27 cellular contexts compared by ENCODE assay signal in the genomic region with DNA sequence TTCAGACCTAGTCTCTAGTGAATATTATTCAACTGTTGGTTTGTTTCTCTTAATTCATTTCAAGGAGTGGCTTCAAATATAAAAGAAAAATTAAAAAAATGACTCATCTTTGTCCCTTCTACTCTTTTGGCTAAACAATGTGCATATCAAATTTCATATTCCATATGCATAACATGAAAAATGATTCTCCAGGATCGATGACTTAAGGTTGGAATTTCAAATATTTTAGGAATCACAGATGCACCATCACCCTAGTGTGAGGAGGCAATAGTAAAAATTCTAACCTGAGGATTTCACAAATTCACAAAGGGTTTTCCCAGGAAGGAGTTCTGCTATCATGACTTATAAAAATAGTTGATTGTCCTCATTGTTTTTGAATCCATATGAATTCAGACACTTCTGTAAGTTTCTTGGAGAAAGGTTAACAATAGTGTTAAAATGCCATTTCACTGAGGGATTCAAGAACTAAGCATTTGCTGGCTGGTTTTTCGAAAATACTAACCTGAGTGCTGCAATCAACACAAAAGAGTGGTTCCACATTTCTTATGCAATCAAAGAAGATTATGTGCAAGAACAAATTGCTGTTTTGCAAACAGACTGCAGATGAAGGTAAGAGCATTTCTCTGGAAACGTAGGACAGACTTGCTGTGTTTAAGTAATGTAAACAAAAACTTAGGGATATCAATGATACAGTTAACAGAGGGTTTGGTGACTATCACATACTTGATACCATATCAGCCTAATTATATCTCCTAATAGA.
DNase-seq lines count a peak whose midpoint lies in the region; ATAC-seq, FAIRE-seq and TF ChIP-seq lines count a peak whose summit lies in the region.
"Had no signal": no experiment of that assay in that cellular context is flagged by ENCODE, and none has a peak within 500 bp of the region (broad histone marks: within the 10 kb centered on the region; RNA-seq: fewer than 3 reads in every experiment).

No MANE protein-coding gene starts in this region.

- no peak overlapping the region for H3K4me3 Mint-ChIP-seq in activated T-cell treated with anti-CD3 and anti-CD28 coated beads, Interleukin-2, amount 50 U/mL, for 72 hours
- H3K4me3 Mint-ChIP-seq in activated T-cell treated with anti-CD3 and anti-CD28 coated beads, Interleukin-2, amount 50 U/mL, for 24 hours, result no peak overlapping the region
- H3K4me3 Mint-ChIP-seq: activated naive CD4-positive, alpha-beta T cell treated with anti-CD3 and anti-CD28 coated beads, Interleukin-2, amount 50 U/mL, for 24 hours; activated T-helper 17 cell treated with anti-CD3 and anti-CD28 coated beads, Interleukin-2, amount 50 U/mL, for 72 hours; CD4-positive, alpha-beta memory T cell; memory B cell; stimulated activated naive CD8-positive, alpha-beta T cell treated with anti-CD3 and anti-CD28 coated beads, Interleukin-15, amount 100 ng/mL, for 72 hours; T-cell had no signal

- H3K36me3 Mint-ChIP-seq in activated T-cell treated with anti-CD3 and anti-CD28 coated beads, Interleukin-2, amount 50 U/mL, for 72 hours (ENCODE audit: insufficient read depth in 2 of 2), result no peaks in the 10 kb centered on the region
- no peaks in the 10 kb centered on the region for H3K36me3 Mint-ChIP-seq in activated T-cell treated with anti-CD3 and anti-CD28 coated beads, Interleukin-2, amount 50 U/mL, for 24 hours (ENCODE audit: low read depth)
- H3K36me3 Mint-ChIP-seq: activated naive CD4-positive, alpha-beta T cell treated with anti-CD3 and anti-CD28 coated beads, Interleukin-2, amount 50 U/mL, for 24 hours; CD4-positive, alpha-beta memory T cell; memory B cell; T-cell had no signal

- intact Hi-C loops in left ventricle myocardium inferior (cut with micrococcal nuclease), result no loop called here

- no peaks in the 10 kb centered on the region for H3K4me1 ChIP-seq in effector memory CD4-positive, alpha-beta T cell (ENCODE audit: control insufficient read depth, insufficient read depth, low read length, poor library complexity, severe bottlenecking)
- no peaks in the 10 kb centered on the region for H3K4me1 ChIP-seq in left ventricle myocardium inferior
- H3K4me1 ChIP-seq: foreskin keratinocyte, heart left ventricle, thyroid gland had no signal

- TF ChIP-seq CTCF in left ventricle myocardium inferior (IDR thresholded peaks at IDR 0.05; ENCODE audit: borderline replicate concordance), result no peak

- no peak for ATAC-seq in activated T-cell treated with anti-CD3 and anti-CD28 coated beads, Interleukin-2, amount 50 U/mL, for 72 hours (replicated peaks in 1 of 2)
- ATAC-seq: activated CD4-positive, CD25-positive, alpha-beta regulatory T cell treated with anti-CD3 and anti-CD28 coated beads, Interleukin-2, amount 50 U/mL, for 24 hours; activated T-helper 17 cell treated with anti-CD3 and anti-CD28 coated beads, Interleukin-2, amount 50 U/mL, for 72 hours; esophagus mucosa; foreskin keratinocyte; heart left ventricle; stimulated activated naive CD8-positive, alpha-beta T cell treated with anti-CD3 and anti-CD28 coated beads, Interleukin-15, amount 100 ng/mL, for 72 hours; T-cell had no signal

- no peak overlapping the region for H3K27ac ChIP-seq in effector memory CD4-positive, alpha-beta T cell (ENCODE audit: insufficient read depth, low read length, poor library complexity, severe bottlenecking)
- H3K27ac ChIP-seq in left ventricle myocardium inferior (replicated peaks), result no peak overlapping the region
- H3K27ac ChIP-seq: coronary artery, foreskin keratinocyte, GM23248, heart left ventricle, SJCRH30, thyroid gland had no signal

- H3K4me1 Mint-ChIP-seq in activated T-cell treated with anti-CD3 and anti-CD28 coated beads, Interleukin-2, amount 50 U/mL, for 72 hours (ENCODE audit: low read depth), result no peaks in the 10 kb centered on the region
- H3K4me1 Mint-ChIP-seq in activated T-cell treated with anti-CD3 and anti-CD28 coated beads, Interleukin-2, amount 50 U/mL, for 24 hours (ENCODE audit: low read depth), result no peaks in the 10 kb centered on the region
- H3K4me1 Mint-ChIP-seq: activated naive CD4-positive, alpha-beta T cell treated with anti-CD3 and anti-CD28 coated beads, Interleukin-2, amount 50 U/mL, for 24 hours; activated T-helper 17 cell treated with anti-CD3 and anti-CD28 coated beads, Interleukin-2, amount 50 U/mL, for 72 hours; CD4-positive, alpha-beta memory T cell; memory B cell; stimulated activated naive CD8-positive, alpha-beta T cell treated with anti-CD3 and anti-CD28 coated beads, Interleukin-15, amount 100 ng/mL, for 72 hours; T-cell had no signal

- DNase-seq in EL, result peak; percentile 21
- peak; percentile 42 for DNase-seq in HTR-8/SVneo (ENCODE audit: insufficient read length, low spot score)
- DNase-seq in SKM-1 treated with dmso at 0.1 percent for 144 hours (lab: John Stamatoyannopoulos, UW; ENCODE audit: unreplicated experiment), result peak; percentile 46
- DNase-seq in iris pigment epithelial cell (ENCODE audit: low read depth), result peak; percentile 43
- DNase-seq in activated T-cell treated with anti-CD3 and anti-CD28 coated beads, Interleukin-2, amount 50 U/mL, for 72 hours, result no peak
- DNase-seq in effector memory CD4-positive, alpha-beta T cell, result no peak
- no peak for DNase-seq in activated T-cell treated with anti-CD3 and anti-CD28 coated beads, Interleukin-2, amount 50 U/mL, for 24 hours
- DNase-seq in left ventricle myocardium inferior, result no peak
- DNase-seq: activated CD4-positive, alpha-beta T cell treated with anti-CD3 and anti-CD28 coated beads, Interleukin-2, amount 50 U/mL, for 48 hours; aorta; CD4-positive, alpha-beta memory T cell; GM23248; heart left ventricle; KG1; MV-4-11; NCI-H446 treated with DMSO at 0.1 percent for 48 hours; SJCRH30; stimulated activated naive CD8-positive, alpha-beta T cell treated with anti-CD3 and anti-CD28 coated beads, Interleukin-15, amount 100 ng/mL, for 72 hours; T-cell; thyroid gland had no signal

- H3K9me3 Mint-ChIP-seq in activated T-cell treated with anti-CD3 and anti-CD28 coated beads, Interleukin-2, amount 50 U/mL, for 72 hours, result peaks cover 5 to 7% of the 10 kb centered on the region in 2 donors
- peaks cover 12% of the 10 kb centered on the region for H3K9me3 Mint-ChIP-seq in activated T-cell treated with anti-CD3 and anti-CD28 coated beads, Interleukin-2, amount 50 U/mL, for 24 hours

- H3K27me3 ChIP-seq in effector memory CD4-positive, alpha-beta T cell (replicated peaks; ENCODE audit: control insufficient read depth, insufficient read depth, low read length, poor library complexity, severe bottlenecking), result no peaks in the 10 kb centered on the region
- H3K27me3 ChIP-seq in left ventricle myocardium inferior (ENCODE audit: low read depth), result no peaks in the 10 kb centered on the region
- H3K27me3 ChIP-seq: foreskin keratinocyte, heart left ventricle, SJCRH30, thyroid gland had no signal

- H3K36me3 ChIP-seq in effector memory CD4-positive, alpha-beta T cell (ENCODE audit: control insufficient read depth, insufficient read depth, low read length), result no peaks in the 10 kb centered on the region
- H3K36me3 ChIP-seq in left ventricle myocardium inferior, result no peaks in the 10 kb centered on the region
- H3K36me3 ChIP-seq: heart left ventricle, SJCRH30, thyroid gland had no signal

- H3K4me3 ChIP-seq in effector memory CD4-positive, alpha-beta T cell (ENCODE audit: insufficient read depth, low read depth, low read length, poor library complexity, severe bottlenecking), result no peak overlapping the region
- no peak overlapping the region for H3K4me3 ChIP-seq in left ventricle myocardium inferior
- H3K4me3 ChIP-seq: coronary artery, GM23248, heart left ventricle, SJCRH30, thyroid gland had no signal

- H3K9me3 ChIP-seq in effector memory CD4-positive, alpha-beta T cell (ENCODE audit: control insufficient read depth, low read length), result no peaks in the 10 kb centered on the region
- no peaks in the 10 kb centered on the region for H3K9me3 ChIP-seq in left ventricle myocardium inferior (replicated peaks)
- H3K9me3 ChIP-seq: heart left ventricle, SJCRH30, thyroid gland had no signal

- no peaks in the 10 kb centered on the region for H3K27me3 Mint-ChIP-seq in activated T-cell treated with anti-CD3 and anti-CD28 coated beads, Interleukin-2, amount 50 U/mL, for 72 hours (ENCODE audit: low read depth)
- no peaks in the 10 kb centered on the region for H3K27me3 Mint-ChIP-seq in activated T-cell treated with anti-CD3 and anti-CD28 coated beads, Interleukin-2, amount 50 U/mL, for 24 hours
- H3K27me3 Mint-ChIP-seq: activated naive CD4-positive, alpha-beta T cell treated with anti-CD3 and anti-CD28 coated beads, Interleukin-2, amount 50 U/mL, for 24 hours; activated T-helper 17 cell treated with anti-CD3 and anti-CD28 coated beads, Interleukin-2, amount 50 U/mL, for 72 hours; CD4-positive, alpha-beta memory T cell; memory B cell; stimulated activated naive CD8-positive, alpha-beta T cell treated with anti-CD3 and anti-CD28 coated beads, Interleukin-15, amount 100 ng/mL, for 72 hours; T-cell had no signal

- FAIRE-seq in HTR-8/SVneo (lab: Jason Lieb, UNC), result no peak

- H3K27ac Mint-ChIP-seq in activated T-cell treated with anti-CD3 and anti-CD28 coated beads, Interleukin-2, amount 50 U/mL, for 72 hours, result no peak overlapping the region
- no peak overlapping the region for H3K27ac Mint-ChIP-seq in activated T-cell treated with anti-CD3 and anti-CD28 coated beads, Interleukin-2, amount 50 U/mL, for 24 hours
- H3K27ac Mint-ChIP-seq: activated naive CD4-positive, alpha-beta T cell treated with anti-CD3 and anti-CD28 coated beads, Interleukin-2, amount 50 U/mL, for 24 hours; activated T-helper 17 cell treated with anti-CD3 and anti-CD28 coated beads, Interleukin-2, amount 50 U/mL, for 72 hours; CD4-positive, alpha-beta memory T cell; memory B cell; stimulated activated naive CD8-positive, alpha-beta T cell treated with anti-CD3 and anti-CD28 coated beads, Interleukin-15, amount 100 ng/mL, for 72 hours; T-cell had no signal

Comparison
In these comparisons a context has a peak if more than half of its experiments do, and no peak if none do; other contexts are left out.
1. DNase-seq: peak in EL (single experiment), HTR-8/SVneo (single experiment), SKM-1 treated with dmso at 0.1 percent for 144 hours (single experiment) and iris pigment epithelial cell (single experiment); none in activated T-cell treated with anti-CD3 and anti-CD28 coated beads, Interleukin-2, amount 50 U/mL, for 72 hours (0 of 2), effector memory CD4-positive, alpha-beta T cell (0 of 3), activated T-cell treated with anti-CD3 and anti-CD28 coated beads, Interleukin-2, amount 50 U/mL, for 24 hours (single experiment) and left ventricle myocardium inferior (single experiment).